In genomic region chrX:105317117-105317516, GRCh38 we compare ENCODE assay signal across 28 cellular contexts.
"Had no signal": no experiment of that assay in that cellular context is flagged by ENCODE, and none has a peak within 500 bp of the region (broad histone marks: within the 10 kb centered on the region; RNA-seq: fewer than 3 reads in every experiment).

No MANE protein-coding gene starts in this region.

- H3K4me3 ChIP-seq: colonic mucosa, coronary artery, dorsolateral prefrontal cortex, esophagus muscularis mucosa, esophagus squamous epithelium, gastrocnemius medialis, gastroesophageal sphincter, heart left ventricle, heart right ventricle had no signal

- H3K9me3 ChIP-seq: colonic mucosa, esophagus muscularis mucosa, esophagus squamous epithelium, gastrocnemius medialis, gastroesophageal sphincter, heart left ventricle, heart right ventricle had no signal

- H3K27me3 ChIP-seq: colonic mucosa, esophagus muscularis mucosa, esophagus squamous epithelium, foreskin keratinocyte, gastrocnemius medialis, gastroesophageal sphincter, heart left ventricle had no signal

- H3K27ac ChIP-seq: colonic mucosa, coronary artery, dorsolateral prefrontal cortex, epithelial cell of prostate, esophagus muscularis mucosa, esophagus squamous epithelium, foreskin keratinocyte, gastrocnemius medialis, gastroesophageal sphincter, heart left ventricle, heart right ventricle had no signal

- FAIRE-seq: colon, endometrium, endothelial cell of umbilical vein, frontal cortex had no signal

- DNase-seq: colonic mucosa; cortex of kidney; dermis blood vessel endothelial cell; dorsolateral prefrontal cortex; effector CD4-positive, alpha-beta T cell; effector CD8-positive, alpha-beta T cell; effector memory CD4-positive, alpha-beta T cell; effector memory CD8-positive, alpha-beta T cell; endodermal cell; erythroblast; esophagus squamous epithelium; foreskin fibroblast; foreskin keratinocyte; foreskin melanocyte; gastrocnemius medialis; glutamatergic neuron; head of caudate nucleus; heart left ventricle; heart right ventricle had no signal

- H3K4me1 ChIP-seq: colonic mucosa, esophagus muscularis mucosa, esophagus squamous epithelium, gastrocnemius medialis, gastroesophageal sphincter, heart left ventricle, heart right ventricle had no signal

- ATAC-seq: effector memory CD8-positive, alpha-beta T cell; esophagus mucosa; foreskin keratinocyte; gastrocnemius medialis; gastroesophageal sphincter; heart left ventricle; heart right ventricle had no signal

- H3K36me3 ChIP-seq: colonic mucosa, esophagus muscularis mucosa, esophagus squamous epithelium, gastrocnemius medialis, gastroesophageal sphincter, heart left ventricle, heart right ventricle had no signal
